In genomic region chr3:137121704-137122314, GRCh38 we compare ENCODE assay signal across 9 cellular contexts.
DNase-seq lines count a peak whose midpoint lies in the region; ATAC-seq, FAIRE-seq and TF ChIP-seq lines count a peak whose summit lies in the region.
"Had no signal": no experiment of that assay in that cellular context is flagged by ENCODE, and none has a peak within 500 bp of the region (broad histone marks: within the 10 kb centered on the region; RNA-seq: fewer than 3 reads in every experiment).

No MANE protein-coding gene starts in this region.

- FAIRE-seq in D721Med (lab: Jason Lieb, UNC), result peak; percentile 92

- TF ChIP-seq CTCF in D721Med (IDR thresholded peaks at IDR 0.05; ENCODE audit: insufficient read depth, missing control alignments), result peak; percentile 68

- H3K4me1 ChIP-seq in SJCRH30, result no peaks in the 10 kb centered on the region

- no peak overlapping the region for H3K27ac ChIP-seq in SJCRH30

- no peaks in the 10 kb centered on the region for H3K27me3 ChIP-seq in SJCRH30

- ATAC-seq in GM18907 (IDR thresholded peaks at IDR 0.05; ENCODE audit: unreplicated experiment) (peak; percentile 78), HG02571 (IDR thresholded peaks at IDR 0.05; ENCODE audit: unreplicated experiment) (no peak)

- DNase-seq in D721Med (ENCODE audit: insufficient read length, low spot score) (no peak), HS-27A (ENCODE audit: low read depth) (peak; percentile 7), SJCRH30 (peak; percentile 56 to 79), fibroblast of the conjunctiva (ENCODE audit: low read depth) (peak; percentile 13), smooth muscle cell of the brain vasculature (ENCODE audit: low read depth, low spot score) (peak; percentile 1), midbrain (lab: John Stamatoyannopoulos, UW) (no peak)
- DNase-seq: activated B cell treated with CpG ODN at 0.5 μM for 24 hours had no signal

- no peaks in the 10 kb centered on the region for H3K9me3 ChIP-seq in SJCRH30 (replicated peaks)

- no peak overlapping the region for H3K4me3 ChIP-seq in SJCRH30

- no peaks in the 10 kb centered on the region for H3K36me3 ChIP-seq in SJCRH30

Comparison
In these comparisons a context has a peak if more than half of its experiments do, and no peak if none do; other contexts are left out.
1. DNase-seq: peak in HS-27A (single experiment), SJCRH30 (2 of 2), fibroblast of the conjunctiva (single experiment) and smooth muscle cell of the brain vasculature (single experiment); none in D721Med (single experiment) and midbrain (single experiment).